Comparison of ENCODE assay signal across 1 cellular context in the genomic region with DNA sequence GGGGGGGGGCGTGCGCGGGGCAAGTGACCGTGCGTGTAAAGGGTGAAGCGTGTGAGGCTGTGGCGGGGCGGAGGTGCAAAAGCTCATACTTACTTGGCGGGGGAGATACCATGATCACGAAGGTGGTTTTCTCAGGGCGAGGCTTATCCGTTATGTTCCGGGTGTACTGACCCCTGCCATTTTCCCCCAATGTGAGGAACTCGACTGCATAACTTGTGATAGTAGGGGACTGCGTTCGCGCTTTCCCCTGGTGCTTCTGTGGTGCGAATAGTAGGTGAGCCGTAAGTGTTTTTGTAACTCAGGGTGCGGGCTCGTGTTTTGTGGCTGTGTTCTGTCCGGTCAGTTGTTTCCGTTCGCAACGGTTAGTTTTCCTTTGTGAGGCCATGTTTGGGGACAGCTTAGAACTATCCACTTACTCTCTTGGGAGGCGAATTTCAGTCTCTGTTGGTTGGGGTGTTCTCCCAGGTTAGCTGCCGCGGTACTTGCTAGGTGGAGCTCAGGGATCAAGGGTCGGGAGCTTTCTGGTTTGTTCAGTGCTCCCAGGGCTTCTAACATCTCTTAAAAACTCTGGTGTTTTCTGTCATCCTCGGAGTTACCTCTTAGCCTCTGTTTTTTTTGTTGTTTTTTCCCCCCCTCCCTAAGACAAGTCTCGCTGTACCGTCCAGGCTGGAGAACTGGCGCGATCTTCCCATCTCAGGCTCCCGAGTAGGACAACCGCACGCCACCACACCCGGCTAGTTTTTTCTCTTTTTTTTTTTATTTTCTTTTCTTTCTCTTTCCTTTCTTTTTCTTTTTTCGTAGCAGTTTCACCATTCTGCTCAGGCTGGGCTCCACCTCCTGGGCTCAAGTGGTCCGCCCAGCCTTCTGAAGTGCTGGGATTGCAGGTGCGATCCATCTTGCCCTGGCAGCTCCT.
TF ChIP-seq lines count a peak whose summit lies in the region.

No MANE protein-coding gene starts in this region.

TF ChIP-seq in IMR-90, 13 proteins besides CTCF, POLR2A, EP300 and RAD21:
- TF ChIP-seq CHD1 (IDR thresholded peaks at IDR 0.05; ENCODE audit: low read depth, low read length) (0 out of 2 replicates have a peak, but pooled peaks have one; percentile 47), MAZ (IDR thresholded peaks at IDR 0.05; ENCODE audit: borderline replicate concordance, low read depth, low read length) (peak; percentile 48; the same call in 1 of the 2 replicates), BHLHE40 (IDR thresholded peaks at IDR 0.05; ENCODE audit: low read depth, low read length) (peak; percentile 35; the same call in 1 of the 2 replicates)
